In the genomic region with DNA sequence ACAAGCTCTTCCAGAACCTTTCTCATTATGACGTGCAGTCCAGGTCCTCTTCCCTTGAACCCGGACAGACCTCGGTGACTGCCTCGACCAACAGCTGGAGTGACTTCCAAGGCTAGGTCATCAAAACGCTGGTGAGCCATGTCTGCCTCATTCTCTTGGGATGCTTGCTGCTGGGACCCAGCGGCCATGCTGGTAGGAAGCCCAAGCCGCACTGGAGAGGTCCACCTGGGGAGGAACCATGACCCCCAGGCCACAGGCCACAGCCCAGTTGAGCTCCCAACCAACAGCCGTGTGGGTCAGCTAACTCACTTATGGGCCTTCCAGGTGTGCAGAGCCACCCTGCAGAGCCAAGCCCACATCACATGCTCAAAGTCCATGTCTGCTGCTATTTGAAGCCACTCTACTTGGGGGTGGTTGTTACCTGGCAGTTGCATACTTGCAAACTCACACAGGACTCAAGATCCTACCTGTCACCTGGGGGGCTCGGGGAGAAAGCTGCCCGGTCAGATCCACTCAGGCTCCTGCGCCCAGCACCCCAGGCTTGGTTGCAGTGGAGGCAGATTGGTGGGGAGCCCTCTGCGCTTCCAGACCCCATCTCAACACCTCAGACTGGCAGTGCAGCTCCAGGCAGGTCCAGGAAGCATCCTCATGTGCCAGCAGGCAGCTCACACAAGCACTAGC, we compare ENCODE assay signal across 22 cellular contexts.
"Had no signal": no experiment of that assay in that cellular context is flagged by ENCODE, and none has a peak within 500 bp of the region (broad histone marks: within the 10 kb centered on the region; RNA-seq: fewer than 3 reads in every experiment).

No MANE protein-coding gene starts in this region.

- H3K27ac ChIP-seq: esophagus squamous epithelium, prostate gland, right atrium auricular region, sigmoid colon, stomach, thyroid gland had no signal

- H3K4me1 ChIP-seq: prostate gland had no signal

- H3K36me3 ChIP-seq: esophagus squamous epithelium, prostate gland, right atrium auricular region, sigmoid colon, stomach, thyroid gland had no signal

- FAIRE-seq: endometrium had no signal

- H3K4me3 ChIP-seq: esophagus squamous epithelium, mucosa of descending colon, prostate gland, right atrium auricular region, sigmoid colon, stomach, thyroid gland had no signal

- DNase-seq: cortex of kidney; effector memory CD8-positive, alpha-beta T cell; erythroblast; esophagus squamous epithelium; foreskin melanocyte; hypothalamus; immature natural killer cell; islet precursor cell; mesenchymal stem cell; mucosa of descending colon; naive B cell; sigmoid colon; stimulated activated CD4-positive, alpha-beta T cell treated with anti-CD3 and anti-CD28 coated beads, Interleukin-2, amount 100 ng/mL, for 24 hours; stimulated activated CD4-positive, alpha-beta T cell treated with anti-CD3 and anti-CD28 coated beads, Interleukin-4, amount 100 ng/mL, for 24 hours; stimulated activated naive CD4-positive, alpha-beta T cell treated with Interleukin-2 at 50 U/mL for 16 hours; stomach; thyroid gland; trophoblast cell had no signal

- H3K9me3 ChIP-seq: mucosa of descending colon, prostate gland, thyroid gland had no signal

- ATAC-seq: effector memory CD8-positive, alpha-beta T cell; mucosa of descending colon; natural killer cell treated with Interleukin-12 subunit alpha and Interleukin-12 subunit beta and Interleukin-15 and Interleukin-18, amount 100 ng/mL, for 72 hours had no signal
